Comparison of ENCODE assay signal across 8 cellular contexts in genomic region chr10:63629363-63630084, GRCh38.
A peak's percentile ranks its signal among the peaks of the same experiment; 100 is the strongest.
DNase-seq lines count a peak whose midpoint lies in the region; ATAC-seq and TF ChIP-seq lines count a peak whose summit lies in the region.

No MANE protein-coding gene starts in this region.

- peak; percentile 59 for ATAC-seq in GM21528 (IDR thresholded peaks at IDR 0.05; ENCODE audit: low FRiP score, unreplicated experiment)
- peak; percentile 73 for ATAC-seq in activated T-cell treated with anti-CD3 and anti-CD28 coated beads, Interleukin-2, amount 50 U/mL, for 72 hours (replicated peaks in 1 of 2)

- H3K27me3 Mint-ChIP-seq in activated T-cell treated with anti-CD3 and anti-CD28 coated beads, Interleukin-2, amount 50 U/mL, for 72 hours (ENCODE audit: low read depth): peaks cover 14% of the 10 kb centered on the region

- no peaks in the 10 kb centered on the region for H3K79me2 ChIP-seq in OCI-LY7 (ENCODE audit: insufficient read depth, low read depth, low read length)

- peak overlapping the region; percentile 93 for H3K4me3 Mint-ChIP-seq in activated T-cell treated with anti-CD3 and anti-CD28 coated beads, Interleukin-2, amount 50 U/mL, for 72 hours

- CTCF ChIA-PET in OCI-LY7 (lab: Charles Lee; ENCODE audit: unreplicated experiment): interaction anchor here (1.3 to 1.7 kb wide), 2 partner anchors 91 to 462 kb away, joined by 5 to 12 read pairs; no protein-coding TSS in a partner anchor

- no peaks in the 10 kb centered on the region for H3K36me3 Mint-ChIP-seq in activated T-cell treated with anti-CD3 and anti-CD28 coated beads, Interleukin-2, amount 50 U/mL, for 72 hours (ENCODE audit: insufficient read depth in 2 of 2)

- H3K27me3 ChIP-seq in esophagus squamous epithelium: no peaks in the 10 kb centered on the region

- no peaks in the 10 kb centered on the region for H3K9me3 Mint-ChIP-seq in activated T-cell treated with anti-CD3 and anti-CD28 coated beads, Interleukin-2, amount 50 U/mL, for 72 hours

- DNase-seq in DMS114 treated with DMSO at 0.1 percent for 48 hours (lab: John Stamatoyannopoulos, UW; ENCODE audit: unreplicated experiment): peak; percentile 86
- peak; percentile 42 for DNase-seq in HuH-7.5 (ENCODE audit: low spot score)
- DNase-seq in OCI-LY7 (ENCODE audit: low spot score): peak; percentile 91
- peak; percentile 84 to 89 for DNase-seq in activated T-cell treated with anti-CD3 and anti-CD28 coated beads, Interleukin-2, amount 50 U/mL, for 72 hours
- peak; percentile 44 for DNase-seq in esophagus squamous epithelium (lab: John Stamatoyannopoulos, UW)
- DNase-seq in myocyte (ENCODE audit: low read depth): peak; percentile 98
- DNase-seq in stimulated activated CD8-positive, alpha-beta memory T cell treated with anti-CD3 and anti-CD28 coated beads, Interleukin-7, amount 100 ng/mL, for 4 hours (ENCODE audit: low read depth in 2 of 2): peak; percentile 63 to 69

- WGBS in esophagus squamous epithelium, 2 donors: 1 to 4% methylated on average over 10 to 17 of the region's 24 CpGs

- intact Hi-C loops in OCI-LY7 (cut with micrococcal nuclease; ENCODE audit: unreplicated experiment) (loop anchor here (1.0 to 2.0 kb wide), 7 partner anchors 91 to 462 kb away; partner anchors contain the start of gene JMJD1C), esophagus squamous epithelium (cut with DNase I) (loop anchor here (5.0 kb wide), 1 partner anchor 83 kb away; no protein-coding TSS in a partner anchor)

- no peaks in the 10 kb centered on the region for H3K9me2 ChIP-seq in OCI-LY7 (ENCODE audit: insufficient read depth, low read length)

- peaks cover 41% of the 10 kb centered on the region for H3K4me1 Mint-ChIP-seq in activated T-cell treated with anti-CD3 and anti-CD28 coated beads, Interleukin-2, amount 50 U/mL, for 72 hours (ENCODE audit: low read depth)

- H3K9me3 ChIP-seq in OCI-LY7 (ENCODE audit: low read length) (no peaks in the 10 kb centered on the region), esophagus squamous epithelium (no peaks in the 10 kb centered on the region)

- peak overlapping the region; percentile 71 for H3K4me3 ChIP-seq in OCI-LY7 (ENCODE audit: low read depth, low read length, poor library complexity, severe bottlenecking)
- H3K4me3 ChIP-seq in esophagus squamous epithelium: peak overlapping the region; percentile 62 to 78 (median 69)

- H3K4me1 ChIP-seq in OCI-LY7 (ENCODE audit: insufficient read depth, low read length, poor library complexity, severe bottlenecking): peaks cover 27% of the 10 kb centered on the region
- peaks cover 10 to 41% (median 18%) of the 10 kb centered on the region in 3 donors for H3K4me1 ChIP-seq in esophagus squamous epithelium

- POLR2A ChIA-PET in OCI-LY7 (lab: Charles Lee): interaction anchor here (0.7 to 2.2 kb wide), 10 partner anchors 23 to 462 kb away, joined by 3 to 10 read pairs (median 4); no protein-coding TSS in a partner anchor

- peak overlapping the region; percentile 94 for H3K27ac Mint-ChIP-seq in activated T-cell treated with anti-CD3 and anti-CD28 coated beads, Interleukin-2, amount 50 U/mL, for 72 hours

- H4K20me1 ChIP-seq in OCI-LY7 (ENCODE audit: insufficient read depth, low read length): no peaks in the 10 kb centered on the region

- H3K4me2 ChIP-seq in OCI-LY7 (ENCODE audit: low read length): peak overlapping the region; percentile 91

- H3K27ac ChIP-seq in OCI-LY7 (ENCODE audit: low read depth, low read length, poor library complexity, severe bottlenecking): peak overlapping the region; percentile 80
- peak overlapping the region; percentile 93 to 98 (median 98) for H3K27ac ChIP-seq in esophagus squamous epithelium

- H3K36me3 ChIP-seq in OCI-LY7 (ENCODE audit: insufficient read depth, low read length) (no peaks in the 10 kb centered on the region), esophagus squamous epithelium (no peaks in the 10 kb centered on the region)

- TF ChIP-seq CTCF in OCI-LY7 (conservative IDR thresholded peaks at IDR 0.05; ENCODE audit: low read length) (peak; percentile 98), esophagus squamous epithelium (IDR thresholded peaks at IDR 0.05) (peak; percentile 53 to 80 (median 75))

- TF ChIP-seq POLR2A in esophagus squamous epithelium (IDR thresholded peaks at IDR 0.05): no peak

- BruUV-seq in OCI-LY7 (replicated peaks; lab: Mats Ljungman, UMichigan): no TSS peak

- peak overlapping the region; percentile 93 for H2AFZ ChIP-seq in OCI-LY7 (ENCODE audit: low read length)

Comparison
In these comparisons a context has a peak if more than half of its experiments do, and no peak if none do; other contexts are left out.
1. Peak in every context shown above with its lines: DNase-seq, ATAC-seq, H3K4me3 ChIP-seq and H3K27ac ChIP-seq.
2. DNase-seq: peak in every context shown above with its lines; median percentile 98 in myocyte; 91 in OCI-LY7; 86 in activated T-cell treated with anti-CD3 and anti-CD28 coated beads, Interleukin-2, amount 50 U/mL, for 72 hours; 86 in DMS114 treated with DMSO at 0.1 percent for 48 hours; 66 in stimulated activated CD8-positive, alpha-beta memory T cell treated with anti-CD3 and anti-CD28 coated beads, Interleukin-7, amount 100 ng/mL, for 4 hours; 44 in esophagus squamous epithelium; 42 in HuH-7.5.